Comparison of ENCODE assay signal across 19 cellular contexts in the genomic region with DNA sequence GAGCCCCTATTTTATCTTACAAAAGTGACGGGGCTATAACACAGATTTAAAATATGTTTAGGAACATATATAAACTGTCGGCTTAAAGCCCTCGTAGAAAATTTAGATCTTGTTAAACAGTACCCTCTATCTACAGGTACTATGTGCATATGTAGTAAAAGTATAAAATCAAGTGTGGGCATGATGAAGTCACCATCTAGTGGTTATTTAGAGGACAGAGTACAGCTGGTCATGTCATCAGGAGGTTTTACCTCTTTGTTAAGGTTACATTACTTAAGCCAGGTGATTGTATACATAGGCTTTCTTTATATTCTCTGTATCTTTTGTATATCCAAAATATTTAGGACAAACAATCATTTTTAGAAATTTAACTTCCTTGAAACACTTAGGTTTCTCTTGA.
"Had no signal": no experiment of that assay in that cellular context is flagged by ENCODE, and none has a peak within 500 bp of the region (broad histone marks: within the 10 kb centered on the region; RNA-seq: fewer than 3 reads in every experiment).

No MANE protein-coding gene starts in this region.

- ATAC-seq: sciatic nerve, WTC11 had no signal

- H3K27ac ChIP-seq: ovary, spleen, upper lobe of left lung had no signal

- H3K27me3 Mint-ChIP-seq: activated CD4-positive, alpha-beta memory T cell treated with anti-CD3 and anti-CD28 coated beads, Interleukin-2, amount 10 ng/mL, durations not matched to agents 7 days and 5 days; activated naive CD8-positive, alpha-beta T cell; activated T-cell treated with anti-CD3 and anti-CD28 coated beads, Interleukin-2, amount 50 U/mL, for 24 hours; brain; central memory CD8-positive, alpha-beta T cell; stimulated activated naive CD8-positive, alpha-beta T cell treated with anti-CD3 and anti-CD28 coated beads, Interleukin-15, Interleukin-2, amounts not matched to agents 100 ng/mL and 50 ng/mL, for 24 hours had no signal

- H3K4me1 ChIP-seq: upper lobe of left lung had no signal

- H3K4me3 ChIP-seq: lung, ovary, spleen, upper lobe of left lung had no signal

- H3K9me3 Mint-ChIP-seq: activated CD4-positive, alpha-beta memory T cell treated with anti-CD3 and anti-CD28 coated beads, Interleukin-2, amount 10 ng/mL, durations not matched to agents 7 days and 5 days; activated T-cell treated with anti-CD3 and anti-CD28 coated beads, Interleukin-2, amount 50 U/mL, for 24 hours; brain; central memory CD8-positive, alpha-beta T cell; mesothelial cell of epicardium; stimulated activated naive CD8-positive, alpha-beta T cell treated with anti-CD3 and anti-CD28 coated beads, Interleukin-15, Interleukin-2, amounts not matched to agents 100 ng/mL and 50 ng/mL, for 24 hours; WTC11 had no signal

- H3K9me3 ChIP-seq: ovary, spleen, upper lobe of left lung had no signal

- H3K4me3 Mint-ChIP-seq: activated CD4-positive, alpha-beta memory T cell treated with anti-CD3 and anti-CD28 coated beads, Interleukin-2, amount 10 ng/mL, durations not matched to agents 7 days and 5 days; activated naive CD8-positive, alpha-beta T cell; activated T-cell treated with anti-CD3 and anti-CD28 coated beads, Interleukin-2, amount 50 U/mL, for 24 hours; brain; central memory CD8-positive, alpha-beta T cell; mesothelial cell of epicardium; stimulated activated naive CD8-positive, alpha-beta T cell treated with anti-CD3 and anti-CD28 coated beads, Interleukin-15, Interleukin-2, amounts not matched to agents 100 ng/mL and 50 ng/mL, for 24 hours; WTC11 had no signal

- H3K36me3 ChIP-seq: ovary had no signal

- H3K27ac Mint-ChIP-seq: activated CD4-positive, alpha-beta memory T cell treated with anti-CD3 and anti-CD28 coated beads, Interleukin-2, amount 10 ng/mL, durations not matched to agents 7 days and 5 days; mesothelial cell of epicardium; stimulated activated naive CD8-positive, alpha-beta T cell treated with anti-CD3 and anti-CD28 coated beads, Interleukin-15, Interleukin-2, amounts not matched to agents 100 ng/mL and 50 ng/mL, for 24 hours; WTC11 had no signal

- H3K4me1 Mint-ChIP-seq: brain, mesothelial cell of epicardium, WTC11 had no signal

- H3K27me3 ChIP-seq: ovary, spleen, upper lobe of left lung had no signal

- DNase-seq: activated CD4-positive, alpha-beta memory T cell treated with anti-CD3 and anti-CD28 coated beads, Interleukin-2, amount 10 ng/mL, durations not matched to agents 7 days and 5 days; activated CD4-positive, alpha-beta T cell treated with anti-CD3 and anti-CD28 coated beads for 4 hours; activated effector memory CD4-positive, alpha-beta T cell treated with anti-CD3 and anti-CD28 coated beads, Interleukin-2, amount 50 U/mL, for 16 hours; activated T-cell treated with anti-CD3 and anti-CD28 coated beads, Interleukin-2, amount 50 U/mL, for 24 hours; cortex of kidney; effector CD4-positive, alpha-beta T cell; foreskin melanocyte; kidney glomerular epithelial cell; ovary; spleen; upper lobe of left lung had no signal
